In the genomic region with DNA sequence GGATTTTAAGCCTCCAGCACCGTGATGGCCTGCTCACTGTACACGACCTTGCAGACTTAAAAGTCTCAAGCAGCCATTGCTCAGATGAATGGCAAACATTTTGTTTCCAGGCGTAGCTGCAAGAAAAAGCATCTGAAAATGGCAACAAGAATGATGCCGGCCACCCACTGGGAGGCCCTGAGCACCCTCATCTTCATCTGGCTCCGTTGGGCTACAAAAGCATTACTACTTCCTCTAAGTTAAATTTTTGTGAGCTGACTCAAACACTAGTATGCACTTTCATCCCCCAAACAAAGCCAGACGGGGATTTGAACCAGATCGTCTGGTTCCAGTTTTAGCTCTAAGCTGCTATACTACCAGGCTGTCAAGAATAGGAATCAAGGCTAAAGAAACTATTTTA, we compare ENCODE assay signal across 1 cellular context.
TF ChIP-seq lines count a peak whose summit lies in the region.

No MANE protein-coding gene starts in this region.

TF ChIP-seq in K562, 482 proteins besides CTCF, POLR2A, EP300 and RAD21:
- TF ChIP-seq RBM34 (IDR thresholded peaks at IDR 0.05; ENCODE audit: borderline replicate concordance, insufficient read depth, low read length) (no peak), ILK (tag; IDR thresholded peaks at IDR 0.05; ENCODE audit: borderline replicate concordance, low read depth) (no peak), ZFPM2 (CRISPR knock-in tag; IDR thresholded peaks at IDR 0.05) (no peak)
- TF ChIP-seq, protein P1, sequence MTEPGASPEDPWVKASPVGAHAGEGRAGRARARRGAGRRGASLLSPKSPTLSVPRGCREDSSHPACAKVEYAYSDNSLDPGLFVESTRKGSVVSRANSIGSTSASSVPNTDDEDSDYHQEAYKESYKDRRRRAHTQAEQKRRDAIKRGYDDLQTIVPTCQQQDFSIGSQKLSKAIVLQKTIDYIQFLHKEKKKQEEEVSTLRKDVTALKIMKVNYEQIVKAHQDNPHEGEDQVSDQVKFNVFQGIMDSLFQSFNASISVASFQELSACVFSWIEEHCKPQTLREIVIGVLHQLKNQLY (CRISPR knock-in tag; conservative IDR thresholded peaks at IDR 0.05), result no peak
